Comparison of ENCODE assay signal across 11 cellular contexts in genomic region chr22:46769706-46770105, GRCh38. TPM values are rescaled to one million over a fixed set of nuclear protein-coding genes. Genes with fewer than 3 reads are reported as not detected.
DNase-seq lines count a peak whose midpoint lies in the region; ATAC-seq and TF ChIP-seq lines count a peak whose summit lies in the region.
"Had no signal": no experiment of that assay in that cellular context is flagged by ENCODE, and none has a peak within 500 bp of the region (broad histone marks: within the 10 kb centered on the region; RNA-seq: fewer than 3 reads in every experiment).

No MANE protein-coding gene starts in this region.

- no peaks in the 10 kb centered on the region for H3K27me3 ChIP-seq in layer of hippocampus (ENCODE audit: control insufficient read depth, insufficient read depth, low read length)
- no peaks in the 10 kb centered on the region for H3K27me3 ChIP-seq in PC-3 (ENCODE audit: low read length)
- H3K27me3 ChIP-seq: tibial artery had no signal

- peaks cover 13% of the 10 kb centered on the region for H3K4me1 ChIP-seq in PC-3 (ENCODE audit: insufficient read depth, low read length)

- H3K27ac ChIP-seq in layer of hippocampus (ENCODE audit: low read depth, low read length) (peak overlapping the region; percentile 86), PC-3 (ENCODE audit: low read length) (no peak overlapping the region)

- H3K4me3 Mint-ChIP-seq in activated CD4-positive, alpha-beta T cell treated with anti-CD3 and anti-CD28 coated beads, Interleukin-2, amount 10 ng/mL, durations not matched to agents 24 days and 14 days: no peak overlapping the region
- no peak overlapping the region for H3K4me3 Mint-ChIP-seq in activated CD8-positive, alpha-beta T cell treated with anti-CD3 and anti-CD28 coated beads, Interleukin-2, amount 10 ng/mL, durations not matched to agents 7 days and 5 days
- peak overlapping the region in 1 of 2 donors; percentile 73 for H3K4me3 Mint-ChIP-seq in stimulated activated naive CD8-positive, alpha-beta T cell treated with anti-CD3 and anti-CD28 coated beads, Interleukin-15, amount 100 ng/mL, for 72 hours

- no peaks in the 10 kb centered on the region for H3K9me3 ChIP-seq in PC-3 (ENCODE audit: low read length)
- H3K9me3 ChIP-seq: tibial artery had no signal

- CTCF ChIA-PET in activated CD8-positive, alpha-beta T cell treated with anti-CD3 and anti-CD28 coated beads, Interleukin-2, amount 10 ng/mL, durations not matched to agents 7 days and 5 days (lab: Charles Lee): interaction anchor here (1.0 to 1.9 kb wide), 3 partner anchors 8 to 33 kb away, joined by 3 to 8 read pairs (median 4); no protein-coding TSS in a partner anchor
- CTCF ChIA-PET in PC-3 (lab: Charles Lee): interaction anchor here (0.6 kb wide), 2 partner anchors 21 to 47 kb away, joined by 3 to 5 read pairs; no protein-coding TSS in a partner anchor

- ATAC-seq in activated CD8-positive, alpha-beta T cell treated with anti-CD3 and anti-CD28 coated beads, Interleukin-2, amount 10 ng/mL, durations not matched to agents 7 days and 5 days: no peak
- no peak for ATAC-seq in stimulated activated naive CD8-positive, alpha-beta T cell treated with anti-CD3 and anti-CD28 coated beads, Interleukin-15, amount 100 ng/mL, for 72 hours
- no peak for ATAC-seq in PC-3

- H3K36me3 ChIP-seq in PC-3 (ENCODE audit: low read depth, low read length): no peaks in the 10 kb centered on the region

- H3K4me2 ChIP-seq in PC-3 (ENCODE audit: low read length): no peak overlapping the region

- H3K9me3 Mint-ChIP-seq in activated CD4-positive, alpha-beta T cell treated with anti-CD3 and anti-CD28 coated beads, Interleukin-2, amount 10 ng/mL, durations not matched to agents 24 days and 14 days: no peaks in the 10 kb centered on the region
- no peaks in the 10 kb centered on the region for H3K9me3 Mint-ChIP-seq in activated CD8-positive, alpha-beta T cell treated with anti-CD3 and anti-CD28 coated beads, Interleukin-2, amount 10 ng/mL, durations not matched to agents 7 days and 5 days (ENCODE audit: insufficient read depth)
- no peaks in the 10 kb centered on the region for H3K9me3 Mint-ChIP-seq in stimulated activated naive CD8-positive, alpha-beta T cell treated with anti-CD3 and anti-CD28 coated beads, Interleukin-15, amount 100 ng/mL, for 72 hours

- no peak for DNase-seq in activated CD4-positive, alpha-beta T cell treated with anti-CD3 and anti-CD28 coated beads, Interleukin-2, amount 10 ng/mL, durations not matched to agents 24 days and 14 days
- no peak for DNase-seq in activated CD4-positive, alpha-beta T cell treated with anti-CD3 and anti-CD28 coated beads for 48 hours
- no peak for DNase-seq in activated CD8-positive, alpha-beta T cell treated with anti-CD3 and anti-CD28 coated beads, Interleukin-2, amount 10 ng/mL, durations not matched to agents 7 days and 5 days
- no peak for DNase-seq in stimulated activated naive CD8-positive, alpha-beta T cell treated with anti-CD3 and anti-CD28 coated beads, Interleukin-15, amount 100 ng/mL, for 72 hours
- DNase-seq in NCI-H1105 treated with DMSO at 0.1 percent for 48 hours (lab: John Stamatoyannopoulos, UW) (no peak), PC-3 (no peak), NCI-H2029 treated with DMSO at 0.1 percent for 48 hours (lab: John Stamatoyannopoulos, UW) (no peak)
- DNase-seq: activated CD4-positive, alpha-beta T cell treated with anti-CD3 and anti-CD28 coated beads for 1 hour; NCI-H187 treated with DMSO at 0.1 percent for 48 hours; tibial artery had no signal

- BruUV-seq in PC-3 (replicated peaks; lab: Mats Ljungman, UMichigan): no TSS peak

- H3K4me1 Mint-ChIP-seq in activated CD4-positive, alpha-beta T cell treated with anti-CD3 and anti-CD28 coated beads, Interleukin-2, amount 10 ng/mL, durations not matched to agents 24 days and 14 days: peaks cover 49% of the 10 kb centered on the region
- H3K4me1 Mint-ChIP-seq in activated CD8-positive, alpha-beta T cell treated with anti-CD3 and anti-CD28 coated beads, Interleukin-2, amount 10 ng/mL, durations not matched to agents 7 days and 5 days (ENCODE audit: low read depth): peaks cover 50% of the 10 kb centered on the region
- H3K4me1 Mint-ChIP-seq in stimulated activated naive CD8-positive, alpha-beta T cell treated with anti-CD3 and anti-CD28 coated beads, Interleukin-15, amount 100 ng/mL, for 72 hours: peaks cover 83% of the 10 kb centered on the region

- H3K4me3 ChIP-seq in PC-3 (ENCODE audit: low read length): no peak overlapping the region
- H3K4me3 ChIP-seq: tibial artery had no signal

- no peak overlapping the region for H3K9ac ChIP-seq in PC-3 (ENCODE audit: low read length)

- H3K27me3 Mint-ChIP-seq in activated CD4-positive, alpha-beta T cell treated with anti-CD3 and anti-CD28 coated beads, Interleukin-2, amount 10 ng/mL, durations not matched to agents 24 days and 14 days: no peaks in the 10 kb centered on the region
- H3K27me3 Mint-ChIP-seq in activated CD8-positive, alpha-beta T cell treated with anti-CD3 and anti-CD28 coated beads, Interleukin-2, amount 10 ng/mL, durations not matched to agents 7 days and 5 days (ENCODE audit: low read depth): no peaks in the 10 kb centered on the region
- H3K27me3 Mint-ChIP-seq in stimulated activated naive CD8-positive, alpha-beta T cell treated with anti-CD3 and anti-CD28 coated beads, Interleukin-15, amount 100 ng/mL, for 72 hours: no peaks in the 10 kb centered on the region

- H3F3A ChIP-seq in PC-3 (ENCODE audit: low read length, unreplicated experiment): no peaks in the 10 kb centered on the region

- intact Hi-C loops in activated CD4-positive, alpha-beta T cell treated with anti-CD3 and anti-CD28 coated beads, Interleukin-2, amount 10 ng/mL, durations not matched to agents 24 days and 14 days (cut with micrococcal nuclease): no loop called here
- intact Hi-C loops in PC-3 (cut with micrococcal nuclease): loop anchor here (10.0 kb wide), 1 partner anchor 205 kb away; no protein-coding TSS in a partner anchor

- no peak for TF ChIP-seq CTCF in PC-3 (conservative IDR thresholded peaks at IDR 0.05; ENCODE audit: low read depth, low read length)

- POLR2A ChIA-PET in activated CD8-positive, alpha-beta T cell treated with anti-CD3 and anti-CD28 coated beads, Interleukin-2, amount 10 ng/mL, durations not matched to agents 7 days and 5 days (lab: Charles Lee): no interaction called here
- POLR2A ChIA-PET in PC-3 (lab: Charles Lee; ENCODE audit: unreplicated experiment): no interaction called here

- peaks cover 22% of the 10 kb centered on the region for H3K36me3 Mint-ChIP-seq in activated CD4-positive, alpha-beta T cell treated with anti-CD3 and anti-CD28 coated beads, Interleukin-2, amount 10 ng/mL, durations not matched to agents 24 days and 14 days (ENCODE audit: low read depth)
- peaks cover 36% of the 10 kb centered on the region for H3K36me3 Mint-ChIP-seq in activated CD8-positive, alpha-beta T cell treated with anti-CD3 and anti-CD28 coated beads, Interleukin-2, amount 10 ng/mL, durations not matched to agents 7 days and 5 days (ENCODE audit: low read depth)

- H4K20me1 ChIP-seq in PC-3 (ENCODE audit: low read length): no peaks in the 10 kb centered on the region

- H3K9me2 ChIP-seq in PC-3 (replicated peaks; ENCODE audit: low read length): no peaks in the 10 kb centered on the region

- H2AFZ ChIP-seq in PC-3 (ENCODE audit: low read length): no peak overlapping the region

- H3K27ac Mint-ChIP-seq in activated CD4-positive, alpha-beta T cell treated with anti-CD3 and anti-CD28 coated beads, Interleukin-2, amount 10 ng/mL, durations not matched to agents 24 days and 14 days: peak overlapping the region; percentile 19
- peak overlapping the region; percentile 10 for H3K27ac Mint-ChIP-seq in activated CD8-positive, alpha-beta T cell treated with anti-CD3 and anti-CD28 coated beads, Interleukin-2, amount 10 ng/mL, durations not matched to agents 7 days and 5 days
- peak overlapping the region; percentile 23 to 35 for H3K27ac Mint-ChIP-seq in stimulated activated naive CD8-positive, alpha-beta T cell treated with anti-CD3 and anti-CD28 coated beads, Interleukin-15, amount 100 ng/mL, for 72 hours

- H3K79me2 ChIP-seq in PC-3 (ENCODE audit: low read length): peaks cover 56% of the 10 kb centered on the region

RNA-seq across cellular contexts. Expression of gene TBC1D22A, which starts 7.3 kb away (rescaled TPM):
- 39.2 and 41.0 TPM in 2 replicates for total RNA-seq in activated CD4-positive, alpha-beta T cell treated with anti-CD3 and anti-CD28 coated beads, Interleukin-2, amount 10 ng/mL, durations not matched to agents 24 days and 14 days
- 10 to 100 TPM; 34.1 to 38.7 TPM for total RNA-seq in activated CD8-positive, alpha-beta T cell treated with anti-CD3 and anti-CD28 coated beads, Interleukin-2, amount 10 ng/mL, durations not matched to agents 7 days and 5 days
- 12.2 and 14.3 TPM in 2 replicates for total RNA-seq in PC-3 (2014; rRNA removed)

RNA-seq across cellular contexts. Expression of gene CERK, which starts 31.7 kb away (rescaled TPM):
- 62.8 and 63.2 TPM in 2 replicates for total RNA-seq in activated CD4-positive, alpha-beta T cell treated with anti-CD3 and anti-CD28 coated beads, Interleukin-2, amount 10 ng/mL, durations not matched to agents 24 days and 14 days
- total RNA-seq in activated CD8-positive, alpha-beta T cell treated with anti-CD3 and anti-CD28 coated beads, Interleukin-2, amount 10 ng/mL, durations not matched to agents 7 days and 5 days: 10 to 100 TPM; 61.1 to 65.6 TPM
- 21.6 and 24.1 TPM in 2 replicates for total RNA-seq in PC-3 (2014; rRNA removed)
